33 cellular contexts compared by ENCODE assay signal in the genomic region with DNA sequence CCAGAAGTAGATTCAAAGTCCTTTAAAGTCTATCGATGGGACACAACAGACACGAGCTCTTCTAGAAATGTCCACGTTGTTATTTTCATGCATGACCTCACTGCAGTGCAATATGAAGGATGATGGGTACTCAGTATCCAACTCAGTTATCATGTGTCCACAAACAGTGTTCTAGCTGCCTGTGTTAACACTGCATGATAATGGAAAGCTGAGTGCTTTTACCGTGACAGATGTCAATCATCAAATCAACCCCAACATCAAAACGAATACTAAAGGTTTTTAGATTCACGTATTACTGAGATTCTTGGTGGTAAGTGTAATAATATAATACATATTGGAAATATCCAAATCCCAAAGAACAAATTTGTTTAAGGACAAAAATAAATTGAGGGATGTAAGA.
"Had no signal": no experiment of that assay in that cellular context is flagged by ENCODE, and none has a peak within 500 bp of the region (broad histone marks: within the 10 kb centered on the region; RNA-seq: fewer than 3 reads in every experiment).

No MANE protein-coding gene starts in this region.

- H3K27ac ChIP-seq: PC-9, RWPE1, SJSA1 had no signal

- H3K4me2 ChIP-seq: PC-9, SK-N-SH had no signal

- ATAC-seq: Panc1, Right ventricle myocardium inferior had no signal

- H3K27me3 ChIP-seq: MG63 had no signal

- H3K4me3 ChIP-seq: MG63, PC-9, SJSA1 had no signal

- H2AFZ ChIP-seq: PC-9 had no signal

- H3K4me1 ChIP-seq: SJSA1 had no signal

- H3K9me3 ChIP-seq: MG63, SJSA1, SK-N-SH had no signal

- H3K9ac ChIP-seq: SK-N-SH had no signal

- DNase-seq: Kasumi-1, KG1, MG63, NCI-H1048, NCI-H1092 treated with DMSO at 0.1 percent for 48 hours, NCI-H1105 treated with DMSO at 0.1 percent for 48 hours, NCI-H1417, NCI-H1436, NCI-H146, NCI-H1694, NCI-H187, NCI-H1930, NCI-H2029 treated with DMSO at 0.1 percent for 48 hours, NCI-H2081 treated with DMSO at 0.1 percent for 48 hours, NCI-H2107, NCI-H2171, NCI-H226, NCI-H446 treated with DMSO at 0.1 percent for 48 hours, NCI-H510A, NCI-H524, NCI-H526, NCI-H69, NCI-H748 treated with DMSO at 0.1 percent for 48 hours, NCI-H82, PC-9, SHP77, SIG-M5, SK-N-SH had no signal

- FAIRE-seq: RCC 7860 had no signal

- H3K36me3 ChIP-seq: MG63, SJSA1 had no signal
